11 cellular contexts compared by ENCODE assay signal in genomic region chr11:65169164-65169641, GRCh38. TPM values are rescaled to one million over a fixed set of nuclear protein-coding genes. Genes with fewer than 3 reads are reported as not detected.
DNase-seq lines count a peak whose midpoint lies in the region; ATAC-seq, FAIRE-seq and TF ChIP-seq lines count a peak whose summit lies in the region.
"Had no signal": no experiment of that assay in that cellular context is flagged by ENCODE, and none has a peak within 500 bp of the region (broad histone marks: within the 10 kb centered on the region; RNA-seq: fewer than 3 reads in every experiment).

No MANE protein-coding gene starts in this region.

- peak overlapping the region; percentile 93 for H2AFZ ChIP-seq in HepG2 (ENCODE audit: low read length)

- peaks cover 6% of the 10 kb centered on the region for H3K4me1 ChIP-seq in CD4-positive, CD25-positive, alpha-beta regulatory T cell (ENCODE audit: control insufficient read depth, insufficient read depth, low read length, poor library complexity, severe bottlenecking)
- H3K4me1 ChIP-seq in HepG2 (ENCODE audit: insufficient read depth, low read length) = peaks cover 82% of the 10 kb centered on the region

- no peaks in the 10 kb centered on the region for H3K36me3 ChIP-seq in CD4-positive, CD25-positive, alpha-beta regulatory T cell (ENCODE audit: control insufficient read depth, insufficient read depth, low read length)
- H3K36me3 ChIP-seq in HepG2 (replicated peaks in 1 of 2; ENCODE audit: control insufficient read depth in 1 of 2, insufficient read depth in 2 of 2, low read length in 2 of 2) (no peaks in the 10 kb centered on the region), MG63 (no peaks in the 10 kb centered on the region)

- in situ Hi-C loops in HepG2 (cut with HindIII; ENCODE audit: extremely low pct_ligation_motif_present, low pct_unique_long_range_greater_than_20kb) = no loop called here

- no peak overlapping the region for H3K27ac ChIP-seq in CD4-positive, CD25-positive, alpha-beta regulatory T cell (ENCODE audit: insufficient read depth, low read length, poor library complexity, severe bottlenecking)
- peak overlapping the region; percentile 55 for H3K27ac ChIP-seq in HepG2 (ENCODE audit: extremely low read length, insufficient read depth, low read length)

- CTCF ChIA-PET in activated CD4-positive, alpha-beta memory T cell treated with anti-CD3 and anti-CD28 coated beads, Interleukin-2, amount 10 ng/mL, durations not matched to agents 7 days and 5 days (lab: Charles Lee) = interaction anchor here (1.3 to 1.5 kb wide), 2 partner anchors 10 to 58 kb away, joined by 3 read pairs; partner anchors contain the start of gene TM7SF2
- CTCF ChIA-PET in HepG2 (lab: Yijun Ruan, JAX; ENCODE audit: low intra/inter-chr PET ratio, low total read pairs) = no interaction called here

- H4K20me1 ChIP-seq in HepG2 (ENCODE audit: insufficient read depth, low read length) = no peaks in the 10 kb centered on the region

- no peaks in the 10 kb centered on the region for H3K9me3 ChIP-seq in CD4-positive, CD25-positive, alpha-beta regulatory T cell (ENCODE audit: control insufficient read depth in 2 of 2, low read length in 2 of 2)
- H3K9me3 ChIP-seq in HepG2 (ENCODE audit: low read length) (no peaks in the 10 kb centered on the region), MG63 (no peaks in the 10 kb centered on the region)

- peaks cover 4% of the 10 kb centered on the region for H3K27me3 Mint-ChIP-seq in CD4-positive, CD25-positive, alpha-beta regulatory T cell
- no peaks in the 10 kb centered on the region for H3K27me3 Mint-ChIP-seq in activated CD4-positive, alpha-beta memory T cell treated with anti-CD3 and anti-CD28 coated beads, Interleukin-2, amount 10 ng/mL, durations not matched to agents 7 days and 5 days

- POLR2A ChIA-PET in activated CD4-positive, alpha-beta memory T cell treated with anti-CD3 and anti-CD28 coated beads, Interleukin-2, amount 10 ng/mL, durations not matched to agents 7 days and 5 days (lab: Charles Lee) = interaction anchor here (1.2 to 2.7 kb wide), 3 partner anchors 11 to 34 kb away, joined by 3 to 10 read pairs (median 5); partner anchors contain the start of gene CAPN1
- POLR2A ChIA-PET in HepG2 (lab: Yijun Ruan, JAX) = interaction anchor here (1.0 to 6.5 kb wide), 7 partner anchors 11 to 57 kb away, joined by 3 to 74 read pairs (median 5); partner anchors contain the start of genes CAPN1, FAU, MRPL49 and TM7SF2

- no peak for TF ChIP-seq POLR2A in HepG2 (IDR thresholded peaks at IDR 0.05; ENCODE audit: insufficient read depth in 1 of 2, low read depth in 2 of 2, low read length in 2 of 2)

- DNase-seq in CD4-positive, CD25-positive, alpha-beta regulatory T cell = peak in 1 of 3 donors; percentile 41
- DNase-seq in HT1080 (ENCODE audit: low read depth) (peak; percentile 85), HepG2 (ENCODE audit: low spot score) (no peak), NCI-H1048 (lab: John Stamatoyannopoulos, UW) (no peak), kidney glomerular epithelial cell (lab: John Stamatoyannopoulos, UW) (no peak), MG63 (no peak)
- DNase-seq in activated CD4-positive, alpha-beta memory T cell treated with anti-CD3 and anti-CD28 coated beads, Interleukin-2, amount 10 ng/mL, durations not matched to agents 7 days and 5 days = no peak
- DNase-seq: activated effector memory CD4-positive, alpha-beta T cell treated with anti-CD3 and anti-CD28 coated beads, Interleukin-2, amount 50 U/mL, for 16 hours had no signal

- intact Hi-C loops in HepG2 (cut with micrococcal nuclease; ENCODE audit: unreplicated experiment) = no loop called here

- WGBS in HepG2 (ENCODE audit: low lambda C conversion rate) = 71% methylated on average over 7 of the region's 11 CpGs

- H3K79me2 ChIP-seq in HepG2 (ENCODE audit: insufficient read depth, low read length) = no peaks in the 10 kb centered on the region

- H3K4me3 Mint-ChIP-seq in CD4-positive, CD25-positive, alpha-beta regulatory T cell = no peak overlapping the region
- no peak overlapping the region for H3K4me3 Mint-ChIP-seq in activated CD4-positive, alpha-beta memory T cell treated with anti-CD3 and anti-CD28 coated beads, Interleukin-2, amount 10 ng/mL, durations not matched to agents 7 days and 5 days

- peaks cover 0 to 10% (median 5%) of the 10 kb centered on the region in 4 donors for H3K4me1 Mint-ChIP-seq in CD4-positive, CD25-positive, alpha-beta regulatory T cell
- H3K4me1 Mint-ChIP-seq in activated CD4-positive, alpha-beta memory T cell treated with anti-CD3 and anti-CD28 coated beads, Interleukin-2, amount 10 ng/mL, durations not matched to agents 7 days and 5 days = peaks cover 11% of the 10 kb centered on the region

- no peak for FAIRE-seq in HepG2 (lab: Jason Lieb, UNC)
- FAIRE-seq: G401.6 had no signal

- peak overlapping the region; percentile 49; the same call in 1 of the 2 replicates for H3K9ac ChIP-seq in HepG2 (ENCODE audit: insufficient read depth, low read depth, low read length)

- H3K36me3 Mint-ChIP-seq in CD4-positive, CD25-positive, alpha-beta regulatory T cell = no peaks in the 10 kb centered on the region
- H3K36me3 Mint-ChIP-seq in activated CD4-positive, alpha-beta memory T cell treated with anti-CD3 and anti-CD28 coated beads, Interleukin-2, amount 10 ng/mL, durations not matched to agents 7 days and 5 days (ENCODE audit: low read depth) = no peaks in the 10 kb centered on the region

- no peak for TF ChIP-seq CTCF in HepG2 (CRISPR knock-in tag; IDR thresholded peaks at IDR 0.05)

- no peak overlapping the region for H3K4me3 ChIP-seq in CD4-positive, CD25-positive, alpha-beta regulatory T cell (ENCODE audit: low read depth, low read length)
- peak overlapping the region in 2 of 3 experiments; percentile 15 to 30; a peak in 2 of 6 replicates for H3K4me3 ChIP-seq in HepG2 (replicated peaks in 1 of 3; ENCODE audit: insufficient read depth in 1 of 3, low read depth in 2 of 3, low read length in 3 of 3)
- H3K4me3 ChIP-seq in MG63 = no peak overlapping the region

- no peak for TF ChIP-seq EP300 in HepG2 (IDR thresholded peaks at IDR 0.05; ENCODE audit: low read depth in 2 of 2, low read length in 2 of 2)
- TF ChIP-seq EP300 in HepG2 (CRISPR knock-in tag; IDR thresholded peaks at IDR 0.05; ENCODE audit: borderline replicate concordance) = no peak

- BruUV-seq in HepG2 (replicated peaks; lab: Mats Ljungman, UMichigan) = no TSS peak

- ATAC-seq in CD4-positive, CD25-positive, alpha-beta regulatory T cell (ENCODE audit: low read depth in 2 of 2) = peak; percentile 45 to 59
- ATAC-seq in HepG2 (peak; percentile 11; the same call in 2 of the 3 replicates), GM19328 (IDR thresholded peaks at IDR 0.05; ENCODE audit: unreplicated experiment) (no peak)

- H3K9me3 Mint-ChIP-seq in CD4-positive, CD25-positive, alpha-beta regulatory T cell = peaks cover 0 to 2% (median 0%) of the 10 kb centered on the region in 7 donors
- H3K9me3 Mint-ChIP-seq in activated CD4-positive, alpha-beta memory T cell treated with anti-CD3 and anti-CD28 coated beads, Interleukin-2, amount 10 ng/mL, durations not matched to agents 7 days and 5 days = no peaks in the 10 kb centered on the region

- TF ChIP-seq RAD21 in HepG2 (CRISPR knock-in tag; IDR thresholded peaks at IDR 0.05) = no peak

- H3K27ac Mint-ChIP-seq in CD4-positive, CD25-positive, alpha-beta regulatory T cell = peak overlapping the region; percentile 52 to 95 (median 73)
- peak overlapping the region; percentile 70 for H3K27ac Mint-ChIP-seq in activated CD4-positive, alpha-beta memory T cell treated with anti-CD3 and anti-CD28 coated beads, Interleukin-2, amount 10 ng/mL, durations not matched to agents 7 days and 5 days

- peak overlapping the region; percentile 21 for H3K4me2 ChIP-seq in HepG2 (ENCODE audit: low read depth, low read length)

- no peaks in the 10 kb centered on the region for H3K27me3 ChIP-seq in CD4-positive, CD25-positive, alpha-beta regulatory T cell (ENCODE audit: control insufficient read depth, insufficient read depth, low read length)
- no peaks in the 10 kb centered on the region for H3K27me3 ChIP-seq in HepG2 (ENCODE audit: control insufficient read depth in 1 of 2, insufficient read depth in 2 of 2, low read length in 2 of 2)
- H3K27me3 ChIP-seq in MG63 = no peaks in the 10 kb centered on the region

RNA-seq across cellular contexts. Expression of gene SPDYC, which starts 0.8 kb away (rescaled TPM):
- not detected for total RNA-seq in CD4-positive, CD25-positive, alpha-beta regulatory T cell
- not detected for polyA plus RNA-seq in CD4-positive, CD25-positive, alpha-beta regulatory T cell
- total RNA-seq in HT1080 (2014; rRNA removed; shearing (Covaris generic)) = not detected in 2 replicates
- 0.10 TPM in 1 of 2 replicates, not detected in the other for polyA plus RNA-seq in HT1080 (2015; cell fraction: cytosol; rRNA removed)
- not detected in 2 replicates for polyA plus RNA-seq in HT1080 (2015; cell fraction: nucleus; rRNA removed)
- total RNA-seq in activated CD4-positive, alpha-beta memory T cell treated with anti-CD3 and anti-CD28 coated beads, Interleukin-2, amount 10 ng/mL, durations not matched to agents 7 days and 5 days = not detected
- 0.15 TPM in 1 of 2 replicates, not detected in the other for total RNA-seq in HepG2 (2016; rRNA removed; fragmentation: Illumina TruSeq; extraction: Trizol)
- total RNA-seq in HepG2 (2016; cell fraction: cytosol; rRNA removed; fragmentation: Illumina TruSeq; extraction: Trizol; ENCODE audit: low read depth) = not detected in 2 replicates
- 0.15 and 0.19 TPM in 2 replicates for total RNA-seq in HepG2 (2016; cell fraction: insoluble cytoplasmic fraction; rRNA removed; fragmentation: Illumina TruSeq; extraction: Trizol)
- total RNA-seq in HepG2 (2016; cell fraction: membrane; rRNA removed; fragmentation: Illumina TruSeq; extraction: Trizol) = not detected in 2 replicates
- total RNA-seq in HepG2 (2016; cell fraction: nucleus; rRNA removed; fragmentation: Illumina TruSeq; extraction: Trizol) = not detected in 2 replicates
- polyA plus RNA-seq in HepG2 (2011; rRNA removed) = 0.26 and 0.33 TPM in 2 replicates
- 0.18 and 0.28 TPM in 2 replicates for polyA plus RNA-seq in HepG2 (2011; cell fraction: cytosol; rRNA removed)
- 0.42 and 0.71 TPM in 2 replicates for polyA plus RNA-seq in HepG2 (2011; cell fraction: nucleus; rRNA removed)
- 0.39 and 0.44 TPM in 2 replicates for polyA plus RNA-seq in HepG2 (2012)
- polyA plus RNA-seq in HepG2 (2016; cell fraction: cytosol; fragmentation: Illumina TruSeq; extraction: Trizol; ENCODE audit: low read depth) = not detected in 2 replicates
- polyA plus RNA-seq in HepG2 (2016; cell fraction: insoluble cytoplasmic fraction; fragmentation: Illumina TruSeq; extraction: Trizol; ENCODE audit: low read depth) = not detected in 2 replicates
- not detected in 2 replicates for polyA plus RNA-seq in HepG2 (2016; cell fraction: membrane; fragmentation: Illumina TruSeq; extraction: Trizol; ENCODE audit: low read depth)
- polyA plus RNA-seq in HepG2 (2016; cell fraction: nucleus; fragmentation: Illumina TruSeq; extraction: Trizol; ENCODE audit: insufficient read depth, low read depth) = 0.52 TPM in 1 of 2 replicates, not detected in the other
- not detected in 2 replicates for polyA minus RNA-seq in HepG2 (2011; rRNA and poly(A)+ RNA removed; ENCODE audit: low replicate concordance)
- 0.59 TPM in 1 of 2 replicates, not detected in the other for polyA minus RNA-seq in HepG2 (2011; cell fraction: cytosol; rRNA and poly(A)+ RNA removed)
- not detected in 2 replicates for polyA minus RNA-seq in HepG2 (2011; cell fraction: nucleus; rRNA and poly(A)+ RNA removed)
- not detected in 2 replicates for total RNA-seq in MG63 (2014; rRNA removed; shearing (Covaris generic); ENCODE audit: low replicate concordance)
- total RNA-seq: omental fat pad had no signal

RNA-seq across cellular contexts. Expression of gene CAPN1, which starts 12.5 kb away (rescaled TPM):
- 158 TPM for total RNA-seq in CD4-positive, CD25-positive, alpha-beta regulatory T cell
- polyA plus RNA-seq in CD4-positive, CD25-positive, alpha-beta regulatory T cell = 100 to 1,000 TPM in 2 of 4 donors, 10 to 100 TPM in 2; 91.2 to 148 (median 109) TPM
- total RNA-seq in HT1080 (2014; rRNA removed; shearing (Covaris generic)) = 90.6 and 105 TPM in 2 replicates
- polyA plus RNA-seq in HT1080 (2015; cell fraction: cytosol; rRNA removed) = 106 and 144 TPM in 2 replicates
- polyA plus RNA-seq in HT1080 (2015; cell fraction: nucleus; rRNA removed) = 156 and 179 TPM in 2 replicates
- 100 to 1,000 TPM; 164 to 167 TPM for total RNA-seq in activated CD4-positive, alpha-beta memory T cell treated with anti-CD3 and anti-CD28 coated beads, Interleukin-2, amount 10 ng/mL, durations not matched to agents 7 days and 5 days
- total RNA-seq in HepG2 (2016; rRNA removed; fragmentation: Illumina TruSeq; extraction: Trizol) = 51.2 and 57.3 TPM in 2 replicates
- total RNA-seq in HepG2 (2016; cell fraction: cytosol; rRNA removed; fragmentation: Illumina TruSeq; extraction: Trizol; ENCODE audit: low read depth) = 26.4 and 34.4 TPM in 2 replicates
- total RNA-seq in HepG2 (2016; cell fraction: insoluble cytoplasmic fraction; rRNA removed; fragmentation: Illumina TruSeq; extraction: Trizol) = 43.3 and 63.5 TPM in 2 replicates
- total RNA-seq in HepG2 (2016; cell fraction: membrane; rRNA removed; fragmentation: Illumina TruSeq; extraction: Trizol) = 26.6 and 29.7 TPM in 2 replicates
- total RNA-seq in HepG2 (2016; cell fraction: nucleus; rRNA removed; fragmentation: Illumina TruSeq; extraction: Trizol) = 37.0 and 44.2 TPM in 2 replicates
- 82.6 and 92.6 TPM in 2 replicates for polyA plus RNA-seq in HepG2 (2011; rRNA removed)
- polyA plus RNA-seq in HepG2 (2011; cell fraction: cytosol; rRNA removed) = 23.9 and 34.7 TPM in 2 replicates
- 429 and 543 TPM in 2 replicates for polyA plus RNA-seq in HepG2 (2011; cell fraction: nucleus; rRNA removed)
- polyA plus RNA-seq in HepG2 (2012) = 41.7 and 58.1 TPM in 2 replicates
- 11.8 and 12.0 TPM in 2 replicates for polyA plus RNA-seq in HepG2 (2016; cell fraction: cytosol; fragmentation: Illumina TruSeq; extraction: Trizol; ENCODE audit: low read depth)
- polyA plus RNA-seq in HepG2 (2016; cell fraction: insoluble cytoplasmic fraction; fragmentation: Illumina TruSeq; extraction: Trizol; ENCODE audit: low read depth) = 39.8 and 54.5 TPM in 2 replicates
- 24.4 and 28.3 TPM in 2 replicates for polyA plus RNA-seq in HepG2 (2016; cell fraction: membrane; fragmentation: Illumina TruSeq; extraction: Trizol; ENCODE audit: low read depth)
- polyA plus RNA-seq in HepG2 (2016; cell fraction: nucleus; fragmentation: Illumina TruSeq; extraction: Trizol; ENCODE audit: insufficient read depth, low read depth) = 116 and 118 TPM in 2 replicates
- polyA minus RNA-seq in HepG2 (2011; rRNA and poly(A)+ RNA removed; ENCODE audit: low replicate concordance) = 129 and 175 TPM in 2 replicates
- 33.2 and 36.8 TPM in 2 replicates for polyA minus RNA-seq in HepG2 (2011; cell fraction: cytosol; rRNA and poly(A)+ RNA removed)
- polyA minus RNA-seq in HepG2 (2011; cell fraction: nucleus; rRNA and poly(A)+ RNA removed) = 47.1 and 54.0 TPM in 2 replicates
- 99.3 and 167 TPM in 2 replicates for total RNA-seq in MG63 (2014; rRNA removed; shearing (Covaris generic); ENCODE audit: low replicate concordance)

RNA-seq across cellular contexts. Expression of gene SYVN1, which starts 34.9 kb away (rescaled TPM):
- 66.3 TPM for total RNA-seq in CD4-positive, CD25-positive, alpha-beta regulatory T cell
- polyA plus RNA-seq in CD4-positive, CD25-positive, alpha-beta regulatory T cell = 10 to 100 TPM in 1 of 4 donors, 1 to 10 TPM in 3; 6.2 to 10.8 (median 7.3) TPM
- total RNA-seq in HT1080 (2014; rRNA removed; shearing (Covaris generic)) = 10.1 and 11.2 TPM in 2 replicates
- 24.5 and 30.2 TPM in 2 replicates for polyA plus RNA-seq in HT1080 (2015; cell fraction: cytosol; rRNA removed)
- 54.3 and 76.6 TPM in 2 replicates for polyA plus RNA-seq in HT1080 (2015; cell fraction: nucleus; rRNA removed)
- 10 to 100 TPM; 39.4 to 42.2 TPM for total RNA-seq in activated CD4-positive, alpha-beta memory T cell treated with anti-CD3 and anti-CD28 coated beads, Interleukin-2, amount 10 ng/mL, durations not matched to agents 7 days and 5 days
- 7.4 and 10.3 TPM in 2 replicates for total RNA-seq in HepG2 (2016; rRNA removed; fragmentation: Illumina TruSeq; extraction: Trizol)
- 5.5 and 6.4 TPM in 2 replicates for total RNA-seq in HepG2 (2016; cell fraction: cytosol; rRNA removed; fragmentation: Illumina TruSeq; extraction: Trizol; ENCODE audit: low read depth)
- total RNA-seq in HepG2 (2016; cell fraction: insoluble cytoplasmic fraction; rRNA removed; fragmentation: Illumina TruSeq; extraction: Trizol) = 7.6 and 9.3 TPM in 2 replicates
- total RNA-seq in HepG2 (2016; cell fraction: membrane; rRNA removed; fragmentation: Illumina TruSeq; extraction: Trizol) = 5.6 and 6.7 TPM in 2 replicates
- total RNA-seq in HepG2 (2016; cell fraction: nucleus; rRNA removed; fragmentation: Illumina TruSeq; extraction: Trizol) = 25.3 and 26.9 TPM in 2 replicates
- 22.5 and 25.8 TPM in 2 replicates for polyA plus RNA-seq in HepG2 (2011; rRNA removed)
- 17.6 and 23.4 TPM in 2 replicates for polyA plus RNA-seq in HepG2 (2011; cell fraction: cytosol; rRNA removed)
- 115 and 119 TPM in 2 replicates for polyA plus RNA-seq in HepG2 (2011; cell fraction: nucleus; rRNA removed)
- 33.9 and 47.9 TPM in 2 replicates for polyA plus RNA-seq in HepG2 (2012)
- polyA plus RNA-seq in HepG2 (2016; cell fraction: cytosol; fragmentation: Illumina TruSeq; extraction: Trizol; ENCODE audit: low read depth) = 2.0 and 2.2 TPM in 2 replicates
- 7.4 and 12.4 TPM in 2 replicates for polyA plus RNA-seq in HepG2 (2016; cell fraction: insoluble cytoplasmic fraction; fragmentation: Illumina TruSeq; extraction: Trizol; ENCODE audit: low read depth)
- 3.4 and 4.9 TPM in 2 replicates for polyA plus RNA-seq in HepG2 (2016; cell fraction: membrane; fragmentation: Illumina TruSeq; extraction: Trizol; ENCODE audit: low read depth)
- 64.5 and 69.0 TPM in 2 replicates for polyA plus RNA-seq in HepG2 (2016; cell fraction: nucleus; fragmentation: Illumina TruSeq; extraction: Trizol; ENCODE audit: insufficient read depth, low read depth)
- 98.7 and 122 TPM in 2 replicates for polyA minus RNA-seq in HepG2 (2011; rRNA and poly(A)+ RNA removed; ENCODE audit: low replicate concordance)
- 35.8 and 47.2 TPM in 2 replicates for polyA minus RNA-seq in HepG2 (2011; cell fraction: cytosol; rRNA and poly(A)+ RNA removed)
- polyA minus RNA-seq in HepG2 (2011; cell fraction: nucleus; rRNA and poly(A)+ RNA removed) = 51.0 and 56.2 TPM in 2 replicates
- 0.91 and 18.3 TPM in 2 replicates for total RNA-seq in MG63 (2014; rRNA removed; shearing (Covaris generic); ENCODE audit: low replicate concordance)

RNA-seq across cellular contexts. Expression of gene MRPL49, which starts 47.1 kb away (rescaled TPM):
- 47.7 TPM for total RNA-seq in CD4-positive, CD25-positive, alpha-beta regulatory T cell
- 100 to 1,000 TPM; 104 to 125 (median 111) TPM for polyA plus RNA-seq in CD4-positive, CD25-positive, alpha-beta regulatory T cell
- total RNA-seq in HT1080 (2014; rRNA removed; shearing (Covaris generic)) = 100 and 124 TPM in 2 replicates
- polyA plus RNA-seq in HT1080 (2015; cell fraction: cytosol; rRNA removed) = 64.0 and 69.8 TPM in 2 replicates
- polyA plus RNA-seq in HT1080 (2015; cell fraction: nucleus; rRNA removed) = 42.5 and 47.0 TPM in 2 replicates
- total RNA-seq in activated CD4-positive, alpha-beta memory T cell treated with anti-CD3 and anti-CD28 coated beads, Interleukin-2, amount 10 ng/mL, durations not matched to agents 7 days and 5 days = 10 to 100 TPM; 36.5 to 37.4 TPM
- 53.3 and 63.2 TPM in 2 replicates for total RNA-seq in HepG2 (2016; rRNA removed; fragmentation: Illumina TruSeq; extraction: Trizol)
- 9.5 and 10.0 TPM in 2 replicates for total RNA-seq in HepG2 (2016; cell fraction: cytosol; rRNA removed; fragmentation: Illumina TruSeq; extraction: Trizol; ENCODE audit: low read depth)
- 54.6 and 65.9 TPM in 2 replicates for total RNA-seq in HepG2 (2016; cell fraction: insoluble cytoplasmic fraction; rRNA removed; fragmentation: Illumina TruSeq; extraction: Trizol)
- 26.1 and 26.5 TPM in 2 replicates for total RNA-seq in HepG2 (2016; cell fraction: membrane; rRNA removed; fragmentation: Illumina TruSeq; extraction: Trizol)
- 17.5 and 18.4 TPM in 2 replicates for total RNA-seq in HepG2 (2016; cell fraction: nucleus; rRNA removed; fragmentation: Illumina TruSeq; extraction: Trizol)
- 39.2 and 41.4 TPM in 2 replicates for polyA plus RNA-seq in HepG2 (2011; rRNA removed)
- 45.2 and 53.6 TPM in 2 replicates for polyA plus RNA-seq in HepG2 (2011; cell fraction: cytosol; rRNA removed)
- 10.1 and 14.8 TPM in 2 replicates for polyA plus RNA-seq in HepG2 (2011; cell fraction: nucleus; rRNA removed)
- 19.0 and 22.8 TPM in 2 replicates for polyA plus RNA-seq in HepG2 (2012)
- 7.7 TPM in 2 replicates for polyA plus RNA-seq in HepG2 (2016; cell fraction: cytosol; fragmentation: Illumina TruSeq; extraction: Trizol; ENCODE audit: low read depth)
- 66.0 and 68.9 TPM in 2 replicates for polyA plus RNA-seq in HepG2 (2016; cell fraction: insoluble cytoplasmic fraction; fragmentation: Illumina TruSeq; extraction: Trizol; ENCODE audit: low read depth)
- polyA plus RNA-seq in HepG2 (2016; cell fraction: membrane; fragmentation: Illumina TruSeq; extraction: Trizol; ENCODE audit: low read depth) = 17.1 and 17.2 TPM in 2 replicates
- polyA plus RNA-seq in HepG2 (2016; cell fraction: nucleus; fragmentation: Illumina TruSeq; extraction: Trizol; ENCODE audit: insufficient read depth, low read depth) = 27.1 and 27.9 TPM in 2 replicates
- polyA minus RNA-seq in HepG2 (2011; rRNA and poly(A)+ RNA removed; ENCODE audit: low replicate concordance) = 32.3 and 86.6 TPM in 2 replicates
- polyA minus RNA-seq in HepG2 (2011; cell fraction: cytosol; rRNA and poly(A)+ RNA removed) = 14.0 and 16.4 TPM in 2 replicates
- 11.6 and 13.6 TPM in 2 replicates for polyA minus RNA-seq in HepG2 (2011; cell fraction: nucleus; rRNA and poly(A)+ RNA removed)
- total RNA-seq in MG63 (2014; rRNA removed; shearing (Covaris generic); ENCODE audit: low replicate concordance) = 74.4 and 79.4 TPM in 2 replicates

RNA-seq across cellular contexts. Expression of gene FAU, which starts 47.3 kb away (rescaled TPM):
- 1,172 TPM for total RNA-seq in CD4-positive, CD25-positive, alpha-beta regulatory T cell
- 1,000 to 10,000 TPM; 1,003 to 1,125 (median 1,056) TPM for polyA plus RNA-seq in CD4-positive, CD25-positive, alpha-beta regulatory T cell
- 410 and 898 TPM in 2 replicates for total RNA-seq in HT1080 (2014; rRNA removed; shearing (Covaris generic))
- 352 and 407 TPM in 2 replicates for polyA plus RNA-seq in HT1080 (2015; cell fraction: cytosol; rRNA removed)
- 195 TPM in 2 replicates for polyA plus RNA-seq in HT1080 (2015; cell fraction: nucleus; rRNA removed)
- total RNA-seq in activated CD4-positive, alpha-beta memory T cell treated with anti-CD3 and anti-CD28 coated beads, Interleukin-2, amount 10 ng/mL, durations not matched to agents 7 days and 5 days = 1,000 to 10,000 TPM in 1 of 2 experiments, 100 to 1,000 TPM in 1; 995 to 1,031 TPM
- 869 and 1,024 TPM in 2 replicates for total RNA-seq in HepG2 (2016; rRNA removed; fragmentation: Illumina TruSeq; extraction: Trizol)
- total RNA-seq in HepG2 (2016; cell fraction: cytosol; rRNA removed; fragmentation: Illumina TruSeq; extraction: Trizol; ENCODE audit: low read depth) = 647 and 670 TPM in 2 replicates
- 906 and 1,117 TPM in 2 replicates for total RNA-seq in HepG2 (2016; cell fraction: insoluble cytoplasmic fraction; rRNA removed; fragmentation: Illumina TruSeq; extraction: Trizol)
- total RNA-seq in HepG2 (2016; cell fraction: membrane; rRNA removed; fragmentation: Illumina TruSeq; extraction: Trizol) = 759 and 784 TPM in 2 replicates
- total RNA-seq in HepG2 (2016; cell fraction: nucleus; rRNA removed; fragmentation: Illumina TruSeq; extraction: Trizol) = 357 and 372 TPM in 2 replicates
- polyA plus RNA-seq in HepG2 (2011; rRNA removed) = 374 and 392 TPM in 2 replicates
- 479 and 733 TPM in 2 replicates for polyA plus RNA-seq in HepG2 (2011; cell fraction: cytosol; rRNA removed)
- polyA plus RNA-seq in HepG2 (2011; cell fraction: nucleus; rRNA removed) = 228 and 230 TPM in 2 replicates
- polyA plus RNA-seq in HepG2 (2012) = 713 and 760 TPM in 2 replicates
- 645 and 677 TPM in 2 replicates for polyA plus RNA-seq in HepG2 (2016; cell fraction: cytosol; fragmentation: Illumina TruSeq; extraction: Trizol; ENCODE audit: low read depth)
- polyA plus RNA-seq in HepG2 (2016; cell fraction: insoluble cytoplasmic fraction; fragmentation: Illumina TruSeq; extraction: Trizol; ENCODE audit: low read depth) = 876 and 937 TPM in 2 replicates
- polyA plus RNA-seq in HepG2 (2016; cell fraction: membrane; fragmentation: Illumina TruSeq; extraction: Trizol; ENCODE audit: low read depth) = 684 and 723 TPM in 2 replicates
- polyA plus RNA-seq in HepG2 (2016; cell fraction: nucleus; fragmentation: Illumina TruSeq; extraction: Trizol; ENCODE audit: insufficient read depth, low read depth) = 488 and 523 TPM in 2 replicates
- 284 and 286 TPM in 2 replicates for polyA minus RNA-seq in HepG2 (2011; rRNA and poly(A)+ RNA removed; ENCODE audit: low replicate concordance)
- polyA minus RNA-seq in HepG2 (2011; cell fraction: cytosol; rRNA and poly(A)+ RNA removed) = 148 and 154 TPM in 2 replicates
- 68.0 and 81.7 TPM in 2 replicates for polyA minus RNA-seq in HepG2 (2011; cell fraction: nucleus; rRNA and poly(A)+ RNA removed)
- 283 and 364 TPM in 2 replicates for total RNA-seq in MG63 (2014; rRNA removed; shearing (Covaris generic); ENCODE audit: low replicate concordance)

Comparison
In these comparisons a context has a peak if more than half of its experiments do, and no peak if none do; other contexts are left out.
1. H3K4me3 ChIP-seq: peak in HepG2 (2 of 3); none in CD4-positive, CD25-positive, alpha-beta regulatory T cell (single experiment) and MG63 (single experiment).